ENCODE assay signal across 8 cellular contexts in the genomic region with DNA sequence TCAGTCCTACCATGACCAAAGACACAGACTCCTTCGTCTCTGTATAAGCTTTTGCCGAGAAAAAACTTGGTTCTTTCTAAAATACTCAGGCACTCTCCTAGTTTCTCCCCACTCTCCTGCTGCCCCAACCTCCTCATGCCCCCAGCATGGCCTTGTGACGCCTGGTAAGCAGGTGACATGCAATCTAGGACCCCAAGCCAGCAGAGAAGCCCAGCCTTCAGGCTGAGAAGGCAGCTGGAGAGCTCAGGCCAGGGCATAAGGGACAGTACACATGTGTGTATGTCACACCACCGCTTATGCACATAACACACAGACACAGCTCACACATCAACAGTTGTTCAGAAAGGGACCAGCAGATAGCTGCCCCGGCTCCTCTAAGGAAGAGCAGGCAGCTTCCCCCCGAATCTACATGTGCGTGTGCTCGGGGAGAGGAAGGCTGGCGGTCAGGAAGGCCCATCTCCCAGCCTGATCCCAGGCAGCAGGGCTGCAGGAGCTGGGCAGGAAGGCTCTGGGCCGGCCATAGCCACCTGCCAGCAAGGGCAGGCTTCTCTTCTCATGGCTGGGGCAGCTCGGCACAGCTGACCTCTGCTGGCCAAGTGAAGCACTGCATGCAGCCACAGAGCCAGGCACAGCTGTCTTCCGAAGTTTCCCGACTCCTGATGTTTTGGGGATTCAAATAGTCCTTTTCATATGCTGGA. TPM values are rescaled to one million over a fixed set of nuclear protein-coding genes. Genes with fewer than 3 reads are reported as not detected.
DNase-seq lines count a peak whose midpoint lies in the region; ATAC-seq and TF ChIP-seq lines count a peak whose summit lies in the region.

No MANE protein-coding gene starts in this region.

- H3K4me3 ChIP-seq in CD4-positive, CD25-positive, alpha-beta regulatory T cell (ENCODE audit: low read depth, low read length): no peak overlapping the region
- H3K4me3 ChIP-seq in Loucy (ENCODE audit: low read length, poor library complexity, severe bottlenecking) (no peak overlapping the region), retinal pigment epithelial cell (ENCODE audit: low read length) (no peak overlapping the region)

- no peak overlapping the region for H3K27ac ChIP-seq in CD4-positive, CD25-positive, alpha-beta regulatory T cell (ENCODE audit: insufficient read depth, low read length, poor library complexity, severe bottlenecking)

- H3K9me3 ChIP-seq in CD4-positive, CD25-positive, alpha-beta regulatory T cell (ENCODE audit: control insufficient read depth in 2 of 2, low read length in 2 of 2): no peaks in the 10 kb centered on the region
- no peaks in the 10 kb centered on the region for H3K9me3 ChIP-seq in Loucy (ENCODE audit: insufficient read depth, low read depth, low read length)

- no peaks in the 10 kb centered on the region for H3K4me1 ChIP-seq in CD4-positive, CD25-positive, alpha-beta regulatory T cell (ENCODE audit: control insufficient read depth, insufficient read depth, low read length, poor library complexity, severe bottlenecking)
- H3K4me1 ChIP-seq in Loucy (ENCODE audit: insufficient read depth, low read length, poor library complexity, severe bottlenecking): no peaks in the 10 kb centered on the region

- H3K4me2 ChIP-seq in Loucy (ENCODE audit: low read depth, low read length, poor library complexity, severe bottlenecking): no peak overlapping the region

- no peaks in the 10 kb centered on the region for H3K9me3 Mint-ChIP-seq in CD4-positive, CD25-positive, alpha-beta regulatory T cell

- TF ChIP-seq CTCF in Loucy (conservative IDR thresholded peaks at IDR 0.05; ENCODE audit: low read length): peak; percentile 95
- TF ChIP-seq CTCF in retinal pigment epithelial cell (conservative IDR thresholded peaks at IDR 0.05; ENCODE audit: low read depth, low read length): peak; percentile 98

- H2AFZ ChIP-seq in Loucy (ENCODE audit: low read length): no peak overlapping the region

- H3K9ac ChIP-seq in Loucy (ENCODE audit: low read depth, low read length, poor library complexity, severe bottlenecking): no peak overlapping the region

- peak; percentile 80 to 84 for ATAC-seq in CD4-positive, CD25-positive, alpha-beta regulatory T cell (ENCODE audit: low read depth in 2 of 2)
- ATAC-seq in GM19395 (IDR thresholded peaks at IDR 0.05; ENCODE audit: unreplicated experiment) (peak; percentile 80), left ventricle myocardium superior (peak; percentile 89)

- H3K27ac Mint-ChIP-seq in CD4-positive, CD25-positive, alpha-beta regulatory T cell: peak overlapping the region; percentile 49 to 86 (median 75)

- peaks cover 51% of the 10 kb centered on the region for H3K36me3 ChIP-seq in CD4-positive, CD25-positive, alpha-beta regulatory T cell (ENCODE audit: control insufficient read depth, insufficient read depth, low read length)
- H3K36me3 ChIP-seq in Loucy (ENCODE audit: insufficient read depth, low read length): peaks cover 44% of the 10 kb centered on the region; the same call in 1 of the 2 replicates

- H3K27me3 Mint-ChIP-seq in CD4-positive, CD25-positive, alpha-beta regulatory T cell: no peaks in the 10 kb centered on the region

- no peaks in the 10 kb centered on the region; the same call in 1 of the 2 replicates for H3K79me2 ChIP-seq in Loucy (ENCODE audit: insufficient read depth, low read length)

- peaks cover 5% of the 10 kb centered on the region for H4K20me1 ChIP-seq in Loucy (ENCODE audit: insufficient read depth, low read length, poor library complexity, severe bottlenecking)

- H3K9me2 ChIP-seq in Loucy (replicated peaks; ENCODE audit: low read depth, low read length): no peaks in the 10 kb centered on the region

- peak; percentile 42 to 60 (median 55) for DNase-seq in CD4-positive, CD25-positive, alpha-beta regulatory T cell
- DNase-seq in T-helper 2 cell (peak; percentile 23 to 59 (median 40)), amniotic stem cell (lab: John Stamatoyannopoulos, UW) (peak; percentile 8), left ventricle myocardium superior (peak; percentile 80), retinal pigment epithelial cell (ENCODE audit: low read depth) (no peak)
- no peak for DNase-seq in NK-92 treated with Interleukin-12 subunit alpha and Interleukin-12 subunit beta, amount 100 ng/mL, for 24 hours (lab: John Stamatoyannopoulos, UW)

- H3K4me1 Mint-ChIP-seq in CD4-positive, CD25-positive, alpha-beta regulatory T cell: peaks cover 0 to 18% (median 11%) of the 10 kb centered on the region in 4 donors

- H3K36me3 Mint-ChIP-seq in CD4-positive, CD25-positive, alpha-beta regulatory T cell: peaks cover 32% of the 10 kb centered on the region

- intact Hi-C loops in left ventricle myocardium superior (cut with micrococcal nuclease): no loop called here

- no peaks in the 10 kb centered on the region for H3F3A ChIP-seq in Loucy (ENCODE audit: low read depth)

- peak overlapping the region in 1 of 4 donors; percentile 68 for H3K4me3 Mint-ChIP-seq in CD4-positive, CD25-positive, alpha-beta regulatory T cell

- H3K27me3 ChIP-seq in CD4-positive, CD25-positive, alpha-beta regulatory T cell (ENCODE audit: control insufficient read depth, insufficient read depth, low read length): no peaks in the 10 kb centered on the region
- H3K27me3 ChIP-seq in Loucy (ENCODE audit: insufficient read depth, low read length, poor library complexity, severe bottlenecking): no peaks in the 10 kb centered on the region

RNA-seq across cellular contexts. Expression of a gene that starts 8.5 kb away (rescaled TPM):
- total RNA-seq in CD4-positive, CD25-positive, alpha-beta regulatory T cell: 108 TPM
- polyA plus RNA-seq in CD4-positive, CD25-positive, alpha-beta regulatory T cell: 10 to 100 TPM; 42.3 to 55.1 (median 46.4) TPM
- total RNA-seq in left ventricle myocardium superior: 31.6 TPM

RNA-seq across cellular contexts. Expression of a gene that starts 16.8 kb away (rescaled TPM):
- total RNA-seq in CD4-positive, CD25-positive, alpha-beta regulatory T cell: 97.5 TPM
- 10 to 100 TPM; 67.6 to 85.4 (median 74.9) TPM for polyA plus RNA-seq in CD4-positive, CD25-positive, alpha-beta regulatory T cell
- total RNA-seq in left ventricle myocardium superior: 56.7 TPM

RNA-seq across cellular contexts. Expression of a gene that starts 24.1 kb away (rescaled TPM):
- 0.10 TPM for total RNA-seq in CD4-positive, CD25-positive, alpha-beta regulatory T cell
- under 1 TPM in 1 of 4 donors, not detected in 3; 0.18 TPM for polyA plus RNA-seq in CD4-positive, CD25-positive, alpha-beta regulatory T cell
- not detected for total RNA-seq in left ventricle myocardium superior

RNA-seq across cellular contexts. Expression of a gene that starts 41.2 kb away (rescaled TPM):
- total RNA-seq in CD4-positive, CD25-positive, alpha-beta regulatory T cell: 157 TPM
- polyA plus RNA-seq in CD4-positive, CD25-positive, alpha-beta regulatory T cell: 100 to 1,000 TPM in 1 of 4 donors, 10 to 100 TPM in 3; 56.4 to 102 (median 72.8) TPM
- total RNA-seq in left ventricle myocardium superior: 701 TPM

Comparison
In these comparisons a context has a peak if more than half of its experiments do, and no peak if none do; other contexts are left out.
1. DNase-seq: peak in CD4-positive, CD25-positive, alpha-beta regulatory T cell (3 of 3), T-helper 2 cell (5 of 5), amniotic stem cell (single experiment) and left ventricle myocardium superior (single experiment); none in retinal pigment epithelial cell (single experiment) and NK-92 treated with Interleukin-12 subunit alpha and Interleukin-12 subunit beta, amount 100 ng/mL, for 24 hours (single experiment).
2. Peak in every context shown above with its lines, with median percentiles within 50 percentile points of each other: ATAC-seq.